ENCODE assay signal across 1 cellular context in genomic region chr7:21429021-21429420, GRCh38.
TF ChIP-seq lines count a peak whose summit lies in the region.

No MANE protein-coding gene starts in this region.

TF ChIP-seq in WTC11, 78 proteins besides CTCF, POLR2A, EP300 and RAD21 (continued from another document):
- no peak for TF ChIP-seq ZSCAN18 (CRISPR knock-in tag; IDR thresholded peaks at IDR 0.05)
- no peak for TF ChIP-seq ATF3 (CRISPR knock-in tag; conservative IDR thresholded peaks at IDR 0.05)
- no peak for TF ChIP-seq TEAD1 (CRISPR knock-in tag; IDR thresholded peaks at IDR 0.05)
- TF ChIP-seq CREM (CRISPR knock-in tag; IDR thresholded peaks at IDR 0.05) = no peak
- no peak for TF ChIP-seq HMGA2 (CRISPR knock-in tag; IDR thresholded peaks at IDR 0.05)
- TF ChIP-seq, protein P1, sequence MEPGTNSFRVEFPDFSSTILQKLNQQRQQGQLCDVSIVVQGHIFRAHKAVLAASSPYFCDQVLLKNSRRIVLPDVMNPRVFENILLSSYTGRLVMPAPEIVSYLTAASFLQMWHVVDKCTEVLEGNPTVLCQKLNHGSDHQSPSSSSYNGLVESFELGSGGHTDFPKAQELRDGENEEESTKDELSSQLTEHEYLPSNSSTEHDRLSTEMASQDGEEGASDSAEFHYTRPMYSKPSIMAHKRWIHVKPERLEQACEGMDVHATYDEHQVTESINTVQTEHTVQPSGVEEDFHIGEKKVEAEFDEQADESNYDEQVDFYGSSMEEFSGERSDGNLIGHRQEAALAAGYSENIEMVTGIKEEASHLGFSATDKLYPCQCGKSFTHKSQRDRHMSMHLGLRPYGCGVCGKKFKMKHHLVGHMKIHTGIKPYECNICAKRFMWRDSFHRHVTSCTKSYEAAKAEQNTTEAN (CRISPR knock-in tag; IDR thresholded peaks at IDR 0.05) = no peak
